In genomic region chr7:41447106-41448042, GRCh38 we compare ENCODE assay signal across 36 cellular contexts.
DNase-seq lines count a peak whose midpoint lies in the region; ATAC-seq and TF ChIP-seq lines count a peak whose summit lies in the region.
"Had no signal": no experiment of that assay in that cellular context is flagged by ENCODE, and none has a peak within 500 bp of the region (broad histone marks: within the 10 kb centered on the region; RNA-seq: fewer than 3 reads in every experiment).

No MANE protein-coding gene starts in this region.

- DNase-seq in Right ventricle myocardium inferior (ENCODE audit: missing footprints) (no peak), cardiac septum (ENCODE audit: low spot score) (no peak), heart right ventricle (no peak), aorta (no peak), COLO668 (lab: John Stamatoyannopoulos, UW; ENCODE audit: unreplicated experiment) (no peak), suprapubic skin (ENCODE audit: low spot score in 2 of 2) (no peak)
- DNase-seq: 8988T; activated CD4-positive, alpha-beta T cell treated with anti-CD3 and anti-CD28 coated beads for 48 hours; activated CD8-positive, alpha-beta memory T cell treated with anti-CD3 and anti-CD28 coated beads for 24 hours; activated effector memory CD4-positive, alpha-beta T cell treated with anti-CD3 and anti-CD28 coated beads, Interleukin-2, amount 50 U/mL, for 16 hours; activated naive CD8-positive, alpha-beta T cell treated with anti-CD3 and anti-CD28 coated beads, Interleukin-2, amount 50 U/mL, for 24 hours; brain microvascular endothelial cell; CD4-positive, alpha-beta memory T cell; colonic mucosa; DMS 273 treated with DMSO at 0.1 percent for 48 hours; effector memory CD4-positive, alpha-beta T cell; erythroblast; foreskin keratinocyte; H9; left colon; natural killer cell; NCI-H2029 treated with DMSO at 0.1 percent for 48 hours; NCI-H526; NK-92 treated with Interleukin-12 subunit alpha and Interleukin-12 subunit beta, amount 100 ng/mL, for 24 hours; SHP77 treated with DMSO at 0.1 percent for 48 hours; stimulated activated CD4-positive, alpha-beta T cell treated with anti-CD3 and anti-CD28 coated beads, Interleukin-12 subunit alpha, Interleukin-12 subunit beta, amount 100 ng/mL, for 4 hours; stimulated activated CD4-positive, alpha-beta T cell treated with anti-CD3 and anti-CD28 coated beads, Interleukin-4, amount 100 ng/mL, for 1 hour; substantia nigra; SW 1271; T-helper 9 cell; uterus had no signal

- H3K4me3 ChIP-seq in heart right ventricle: no peak overlapping the region
- no peak overlapping the region for H3K4me3 ChIP-seq in aorta (ENCODE audit: low read length in 2 of 2)
- no peak overlapping the region for H3K4me3 ChIP-seq in suprapubic skin
- H3K4me3 ChIP-seq: colonic mucosa, K562, uterus had no signal

- no peaks in the 10 kb centered on the region for H3K9me3 Mint-ChIP-seq in nephron
- H3K9me3 Mint-ChIP-seq: H9 had no signal

- no peaks in the 10 kb centered on the region for H3K9me3 ChIP-seq in heart right ventricle
- no peaks in the 10 kb centered on the region for H3K9me3 ChIP-seq in aorta (ENCODE audit: control insufficient read depth, low read length)
- no peaks in the 10 kb centered on the region for H3K9me3 ChIP-seq in suprapubic skin
- H3K9me3 ChIP-seq: colonic mucosa, uterus had no signal

- no peak for TF ChIP-seq POLR2A in suprapubic skin (IDR thresholded peaks at IDR 0.05)

- no peaks in the 10 kb centered on the region for H3K27me3 Mint-ChIP-seq in nephron (ENCODE audit: low read depth)
- H3K27me3 Mint-ChIP-seq: activated naive CD8-positive, alpha-beta T cell treated with anti-CD3 and anti-CD28 coated beads, Interleukin-2, amount 50 U/mL, for 24 hours had no signal

- TF ChIP-seq EP300 in suprapubic skin (IDR thresholded peaks at IDR 0.05): no peak

- peak overlapping the region in 2 of 3 experiments; percentile 12 to 59 for H3K27ac Mint-ChIP-seq in nephron
- H3K27ac Mint-ChIP-seq: activated naive CD8-positive, alpha-beta T cell treated with anti-CD3 and anti-CD28 coated beads, Interleukin-2, amount 50 U/mL, for 24 hours; CD4-positive, alpha-beta memory T cell; H9; natural killer cell had no signal

- H3K4me1 ChIP-seq in heart right ventricle: peaks cover 2 to 20% (median 10%) of the 10 kb centered on the region in 9 donors
- H3K4me1 ChIP-seq in aorta (ENCODE audit: control insufficient read depth in 1 of 2, insufficient read depth in 2 of 2, low read length in 2 of 2): peaks cover 0 to 13% of the 10 kb centered on the region in 2 donors
- H3K4me1 ChIP-seq in suprapubic skin: no peaks in the 10 kb centered on the region
- H3K4me1 ChIP-seq: colonic mucosa, uterus had no signal

- peaks cover 12% of the 10 kb centered on the region for H3K4me1 Mint-ChIP-seq in nephron
- H3K4me1 Mint-ChIP-seq: activated naive CD8-positive, alpha-beta T cell treated with anti-CD3 and anti-CD28 coated beads, Interleukin-2, amount 50 U/mL, for 24 hours; CD4-positive, alpha-beta memory T cell; natural killer cell had no signal

- peak overlapping the region in 4 of 10 donors; percentile 6 to 49 (median 28) for H3K27ac ChIP-seq in heart right ventricle
- peak overlapping the region; percentile 89 to 92 for H3K27ac ChIP-seq in aorta (ENCODE audit: low read depth in 1 of 2, low read length in 2 of 2)
- no peak overlapping the region for H3K27ac ChIP-seq in suprapubic skin
- H3K27ac ChIP-seq: brain microvascular endothelial cell, colonic mucosa, foreskin keratinocyte, uterus, VCaP had no signal

- H3K27me3 ChIP-seq in heart right ventricle (no peaks in the 10 kb centered on the region), aorta (ENCODE audit: control insufficient read depth in 1 of 2, insufficient read depth in 2 of 2, low read length in 1 of 2) (no peaks in the 10 kb centered on the region), suprapubic skin (no peaks in the 10 kb centered on the region)
- H3K27me3 ChIP-seq: brain microvascular endothelial cell, colonic mucosa, foreskin keratinocyte, uterus had no signal

- intact Hi-C loops in Right ventricle myocardium inferior (cut with DNase I) (no loop called here), cardiac septum (cut with DNase I) (no loop called here), heart right ventricle (cut with DNase I) (no loop called here), aorta (cut with DNase I) (no loop called here)

- no peaks in the 10 kb centered on the region for H3K36me3 Mint-ChIP-seq in nephron (ENCODE audit: low read depth)
- H3K36me3 Mint-ChIP-seq: CD4-positive, alpha-beta memory T cell; natural killer cell had no signal

- H3K4me3 Mint-ChIP-seq in nephron: no peak overlapping the region
- H3K4me3 Mint-ChIP-seq: activated naive CD8-positive, alpha-beta T cell treated with anti-CD3 and anti-CD28 coated beads, Interleukin-2, amount 50 U/mL, for 24 hours; CD4-positive, alpha-beta memory T cell; H9; natural killer cell had no signal

- ATAC-seq in Right ventricle myocardium inferior: peak; percentile 15
- ATAC-seq in heart right ventricle: peak in 5 of 8 donors; percentile 27 to 61 (median 45)
- peak; percentile 19 for ATAC-seq in aorta (ENCODE audit: low FRiP score)
- ATAC-seq in HG02642 (IDR thresholded peaks at IDR 0.05; ENCODE audit: poor library complexity, unreplicated experiment): no peak
- ATAC-seq: activated naive CD8-positive, alpha-beta T cell treated with anti-CD3 and anti-CD28 coated beads, Interleukin-2, amount 50 U/mL, for 24 hours; foreskin keratinocyte; K562; left colon; natural killer cell; PC-3 had no signal

- H3K36me3 ChIP-seq in heart right ventricle (no peaks in the 10 kb centered on the region), aorta (ENCODE audit: control insufficient read depth in 1 of 2, insufficient read depth in 2 of 2, low read length in 1 of 2) (no peaks in the 10 kb centered on the region), suprapubic skin (no peaks in the 10 kb centered on the region)
- H3K36me3 ChIP-seq: brain microvascular endothelial cell, colonic mucosa, uterus had no signal

- WGBS in heart right ventricle, 2 donors: 66 to 70% methylated on average over 12 of the region's 12 CpGs
- 36 to 42% methylated on average over 12 of the region's 12 CpGs for WGBS in aorta, 2 donors
- 70% methylated on average over 4 of the region's 12 CpGs for WGBS in suprapubic skin

- TF ChIP-seq CTCF in heart right ventricle (IDR thresholded peaks at IDR 0.05): no peak
- TF ChIP-seq CTCF in nephron (IDR thresholded peaks at IDR 0.05; ENCODE audit: unreplicated experiment in 3 of 3): no peak
- no peak for TF ChIP-seq CTCF in suprapubic skin (IDR thresholded peaks at IDR 0.05)
